10 cellular contexts compared by ENCODE assay signal in genomic region chr10:124636271-124636993, GRCh38.
DNase-seq lines count a peak whose midpoint lies in the region; ATAC-seq and TF ChIP-seq lines count a peak whose summit lies in the region.
"Had no signal": no experiment of that assay in that cellular context is flagged by ENCODE, and none has a peak within 500 bp of the region (broad histone marks: within the 10 kb centered on the region; RNA-seq: fewer than 3 reads in every experiment).

No MANE protein-coding gene starts in this region.

- H3K27me3 Mint-ChIP-seq in CD8-positive, alpha-beta T cell (ENCODE audit: low read depth) = no peaks in the 10 kb centered on the region
- peaks cover 25 to 29% (median 27%) of the 10 kb centered on the region in 3 donors for H3K27me3 Mint-ChIP-seq in immature natural killer cell (ENCODE audit: low read depth in 3 of 3)

- peaks cover 2% of the 10 kb centered on the region for H3K9me3 Mint-ChIP-seq in CD8-positive, alpha-beta T cell
- peaks cover 0 to 2% (median 0%) of the 10 kb centered on the region in 6 donors for H3K9me3 Mint-ChIP-seq in immature natural killer cell

- POLR2A ChIA-PET in CD8-positive, alpha-beta T cell (lab: Charles Lee) = interaction anchor here (1.3 to 2.3 kb wide), 5 partner anchors 12 to 105 kb away, joined by 5 to 15 read pairs (median 6); no protein-coding TSS in a partner anchor

- peak overlapping the region; percentile 92 for H3K27ac Mint-ChIP-seq in CD8-positive, alpha-beta T cell
- peak overlapping the region; percentile 77 to 100 (median 96) for H3K27ac Mint-ChIP-seq in immature natural killer cell

- H3K9me3 ChIP-seq in CD8-positive, alpha-beta T cell (ENCODE audit: low read length) = no peaks in the 10 kb centered on the region

- peaks cover 12% of the 10 kb centered on the region for H3K36me3 Mint-ChIP-seq in CD8-positive, alpha-beta T cell
- peaks cover 0 to 10% (median 4%) of the 10 kb centered on the region in 3 donors for H3K36me3 Mint-ChIP-seq in immature natural killer cell

- no peaks in the 10 kb centered on the region for H3K27me3 ChIP-seq in CD8-positive, alpha-beta T cell (ENCODE audit: insufficient read depth, low read length)

- intact Hi-C loops in CD8-positive, alpha-beta T cell (cut with DNase I, micrococcal nuclease) = loop anchor here (1.0 to 5.0 kb wide), 3 partner anchors 41 to 104 kb away; no protein-coding TSS in a partner anchor
- intact Hi-C loops in posterior vena cava (cut with DNase I) = no loop called here

- H3K4me3 Mint-ChIP-seq in CD8-positive, alpha-beta T cell = peak overlapping the region; percentile 77
- peak overlapping the region; percentile 42 to 64 (median 48) for H3K4me3 Mint-ChIP-seq in immature natural killer cell

- ATAC-seq in CD8-positive, alpha-beta T cell = peak; percentile 61
- no peak for ATAC-seq in GM21786 (IDR thresholded peaks at IDR 0.05; ENCODE audit: unreplicated experiment)
- no peak for ATAC-seq in GM21381 (IDR thresholded peaks at IDR 0.05; ENCODE audit: unreplicated experiment)

- peak; percentile 48 for TF ChIP-seq CTCF in CD8-positive, alpha-beta T cell (IDR thresholded peaks at IDR 0.05)
- peak; percentile 28; the same call in 1 of the 2 replicates for TF ChIP-seq CTCF in GM12875 (IDR thresholded peaks at IDR 0.05; ENCODE audit: borderline replicate concordance, insufficient read depth, low read depth, low read length)

- peak overlapping the region; percentile 7 for H3K27ac ChIP-seq in CD8-positive, alpha-beta T cell (ENCODE audit: low read depth, low read length)
- H3K27ac ChIP-seq: parathyroid adenoma had no signal

- peaks cover 75% of the 10 kb centered on the region for H3K4me1 Mint-ChIP-seq in CD8-positive, alpha-beta T cell (ENCODE audit: low read depth)
- peaks cover 91 to 99% of the 10 kb centered on the region in 2 donors for H3K4me1 Mint-ChIP-seq in immature natural killer cell

- CTCF ChIA-PET in CD8-positive, alpha-beta T cell (lab: Charles Lee) = interaction anchor here (0.6 to 5.5 kb wide), 14 partner anchors 9 to 105 kb away, joined by 3 to 50 read pairs (median 5); no protein-coding TSS in a partner anchor

- H3K4me1 ChIP-seq in CD8-positive, alpha-beta T cell (ENCODE audit: insufficient read depth, low read length) = peaks cover 56% of the 10 kb centered on the region

- H3K4me3 ChIP-seq in CD8-positive, alpha-beta T cell (ENCODE audit: low read depth, low read length) = peak overlapping the region; percentile 31
- no peak overlapping the region for H3K4me3 ChIP-seq in GM12875 (ENCODE audit: low read depth, low read length)

- no peaks in the 10 kb centered on the region for H3K36me3 ChIP-seq in CD8-positive, alpha-beta T cell (ENCODE audit: insufficient read depth, low read length)

- peak in 4 of 7 experiments; percentile 41 to 75 (median 62) for DNase-seq in CD8-positive, alpha-beta T cell
- peak; percentile 52 for DNase-seq in activated CD4-positive, alpha-beta T cell treated with anti-CD3 and anti-CD28 coated beads, Interleukin-2, amount 50 U/mL, for 1 hour
- DNase-seq in immature natural killer cell = peak; percentile 45 to 61 (median 49)
- no peak for DNase-seq in medulla oblongata (ENCODE audit: extremely low spot score)
- DNase-seq in posterior vena cava (ENCODE audit: low spot score) = no peak
- DNase-seq: NCI-H1417 treated with DMSO at 0.1 percent for 48 hours had no signal

Comparison
In these comparisons a context has a peak if more than half of its experiments do, and no peak if none do; other contexts are left out.
1. DNase-seq: peak in CD8-positive, alpha-beta T cell (4 of 7), activated CD4-positive, alpha-beta T cell treated with anti-CD3 and anti-CD28 coated beads, Interleukin-2, amount 50 U/mL, for 1 hour (single experiment) and immature natural killer cell (3 of 3); none in medulla oblongata (single experiment) and posterior vena cava (single experiment).
2. intact Hi-C loops: an anchor here in CD8-positive, alpha-beta T cell (1.0 to 5.0 kb wide); none called in posterior vena cava.